ENCODE assay signal across 24 cellular contexts in the genomic region with DNA sequence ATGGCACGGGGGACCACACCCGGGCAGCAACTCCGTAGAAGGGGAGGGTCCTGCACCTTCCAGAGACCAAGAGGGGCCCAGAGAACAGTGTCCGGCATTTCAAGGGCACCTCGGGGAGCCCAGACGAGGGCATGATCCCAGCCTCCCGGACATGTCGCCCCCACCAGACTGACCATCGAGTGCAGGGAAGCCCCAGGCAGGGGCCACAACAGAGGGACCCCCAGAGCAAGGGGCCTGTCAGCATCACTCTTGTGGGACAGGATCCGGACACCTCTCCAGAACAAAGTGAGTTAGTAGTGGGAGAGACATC.
"Had no signal": no experiment of that assay in that cellular context is flagged by ENCODE, and none has a peak within 500 bp of the region (broad histone marks: within the 10 kb centered on the region; RNA-seq: fewer than 3 reads in every experiment).

No MANE protein-coding gene starts in this region.

- DNase-seq: activated CD4-positive, alpha-beta memory T cell treated with anti-CD3 and anti-CD28 coated beads, Interleukin-2, amount 10 ng/mL, durations not matched to agents 7 days and 5 days; activated CD4-positive, alpha-beta T cell treated with anti-CD3 and anti-CD28 coated beads for 1 hour; activated CD4-positive, alpha-beta T cell treated with anti-CD3 and anti-CD28 coated beads, Interleukin-2, amount 10 ng/mL, durations not matched to agents 7 days and 5 days; anterior cingulate cortex; cortex of kidney; foreskin keratinocyte; left lung; mesendoderm; retina; stimulated activated CD4-positive, alpha-beta T cell treated with anti-CD3 and anti-CD28 coated beads, Interleukin-15, amount 100 ng/mL, for 24 hours; stimulated activated naive CD8-positive, alpha-beta T cell treated with anti-CD3 and anti-CD28 coated beads, Interleukin-15, Interleukin-2, amounts not matched to agents 100 U/mL and 50 U/mL, for 24 hours; T1000; trophoblast cell had no signal

- ATAC-seq: activated naive CD4-positive, alpha-beta T cell treated with anti-CD3 and anti-CD28 coated beads, Interleukin-2, amount 50 U/mL, for 72 hours; foreskin keratinocyte; left lung; natural killer cell treated with Interleukin-12 subunit alpha and Interleukin-12 subunit beta and Interleukin-15 and Interleukin-18, amount 100 ng/mL, for 72 hours; stimulated activated naive CD8-positive, alpha-beta T cell treated with anti-CD3 and anti-CD28 coated beads, Interleukin-15, Interleukin-2, amounts not matched to agents 100 U/mL and 50 U/mL, for 24 hours; WTC11 had no signal

- H3K27me3 Mint-ChIP-seq: activated CD4-positive, alpha-beta memory T cell treated with anti-CD3 and anti-CD28 coated beads, Interleukin-2, amount 10 ng/mL, durations not matched to agents 7 days and 5 days had no signal

- H3K4me1 Mint-ChIP-seq: activated CD4-positive, alpha-beta memory T cell treated with anti-CD3 and anti-CD28 coated beads, Interleukin-2, amount 10 ng/mL, durations not matched to agents 7 days and 5 days had no signal

- H3K27me3 ChIP-seq: vagina had no signal

- H3K4me3 Mint-ChIP-seq: activated CD4-positive, alpha-beta memory T cell treated with anti-CD3 and anti-CD28 coated beads, Interleukin-2, amount 10 ng/mL, durations not matched to agents 7 days and 5 days; activated CD4-positive, alpha-beta T cell treated with anti-CD3 and anti-CD28 coated beads, Interleukin-2, amount 10 ng/mL, durations not matched to agents 7 days and 5 days; natural killer cell treated with Interleukin-12 subunit alpha and Interleukin-12 subunit beta and Interleukin-15 and Interleukin-18, amount 100 ng/mL, for 72 hours; T-helper 1 cell treated with Interleukin-12 subunit alpha and Interleukin-12 subunit beta and Interleukin-4 antibody, amounts not matched to agents 30 μg/mL and 1 μg/mL, for 36 hours; WTC11 had no signal

- H3K36me3 Mint-ChIP-seq: activated naive CD4-positive, alpha-beta T cell treated with anti-CD3 and anti-CD28 coated beads, Interleukin-2, amount 50 U/mL, for 72 hours; natural killer cell treated with Interleukin-12 subunit alpha and Interleukin-12 subunit beta and Interleukin-15 and Interleukin-18, amount 100 ng/mL, for 72 hours had no signal

- H3K4me3 ChIP-seq: esophagus muscularis mucosa, left lung, lung, SK-N-MC, smooth muscle cell, thoracic aorta, vagina had no signal

- H3K36me3 ChIP-seq: esophagus muscularis mucosa, left lung, thoracic aorta, vagina had no signal

- H3K27ac ChIP-seq: esophagus muscularis mucosa, foreskin keratinocyte, left lung, SK-N-MC, thoracic aorta, vagina had no signal

- H3K4me1 ChIP-seq: vagina had no signal

- H3K27ac Mint-ChIP-seq: activated CD4-positive, alpha-beta memory T cell treated with anti-CD3 and anti-CD28 coated beads, Interleukin-2, amount 10 ng/mL, durations not matched to agents 7 days and 5 days; activated CD4-positive, alpha-beta T cell treated with anti-CD3 and anti-CD28 coated beads, Interleukin-2, amount 10 ng/mL, durations not matched to agents 7 days and 5 days; natural killer cell treated with Interleukin-12 subunit alpha and Interleukin-12 subunit beta and Interleukin-15 and Interleukin-18, amount 100 ng/mL, for 72 hours; progenitor cell of endocrine pancreas; T-helper 1 cell treated with Interleukin-12 subunit alpha and Interleukin-12 subunit beta and Interleukin-4 antibody, amounts not matched to agents 30 μg/mL and 1 μg/mL, for 36 hours; WTC11 had no signal

- H3K9me3 ChIP-seq: esophagus muscularis mucosa, left lung, thoracic aorta, vagina had no signal
